Comparison of ENCODE assay signal across 16 cellular contexts in the genomic region with DNA sequence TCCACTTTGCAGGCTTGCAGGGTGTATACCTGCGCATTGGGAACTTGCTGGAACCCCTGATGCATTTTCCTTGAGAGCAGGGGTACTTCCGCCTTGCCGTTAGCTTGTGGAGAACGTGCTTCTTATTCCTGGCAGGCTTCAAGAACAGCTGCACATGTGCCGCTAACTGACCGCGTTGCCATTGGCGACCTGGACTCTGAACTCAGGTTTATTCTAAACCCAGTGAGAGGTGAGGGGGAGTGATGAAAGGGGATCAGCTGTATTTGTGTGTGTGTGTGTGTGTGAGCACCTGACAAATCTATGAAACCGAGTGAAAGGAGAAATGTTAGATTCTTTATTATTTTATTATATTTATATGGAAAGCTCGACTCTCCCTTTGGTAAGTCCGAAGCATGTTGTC.
"Had no signal": no experiment of that assay in that cellular context is flagged by ENCODE, and none has a peak within 500 bp of the region (broad histone marks: within the 10 kb centered on the region; RNA-seq: fewer than 3 reads in every experiment).

No MANE protein-coding gene starts in this region.

- DNase-seq: activated CD4-positive, alpha-beta T cell treated with anti-CD3 and anti-CD28 coated beads, Interleukin-2, amount 50 U/mL, for 4 hours; activated CD8-positive, alpha-beta memory T cell treated with anti-CD3 and anti-CD28 coated beads, Interleukin-2, amount 10 ng/mL, durations not matched to agents 7 days and 5 days; activated naive CD4-positive, alpha-beta T cell treated with anti-CD3 and anti-CD28 coated beads for 36 hours; activated T-cell treated with anti-CD3 and anti-CD28 coated beads, Interleukin-2, amount 50 U/mL, for 1 hour; erythroblast; left colon; naive B cell; sigmoid colon; stimulated activated CD4-positive, alpha-beta T cell treated with anti-CD3 and anti-CD28 coated beads, Interleukin-12 subunit alpha, Interleukin-12 subunit beta, amount 100 ng/mL, for 4 hours; stimulated activated CD4-positive, alpha-beta T cell treated with anti-CD3 and anti-CD28 coated beads, Interleukin-2, amount 100 ng/mL, for 24 hours; stomach; T-helper 9 cell; testis had no signal

- H3K27me3 ChIP-seq: ascending aorta, ovary, sigmoid colon, stomach, testis had no signal

- H3K4me3 ChIP-seq: ascending aorta, ovary, sigmoid colon, stomach, testis had no signal

- H3K27ac ChIP-seq: ascending aorta, ovary, sigmoid colon, stomach, testis had no signal

- H3K36me3 ChIP-seq: ascending aorta, ovary, sigmoid colon had no signal

- H3K4me1 ChIP-seq: ascending aorta, sigmoid colon, stomach, testis had no signal

- ATAC-seq: activated CD4-positive, CD25-positive, alpha-beta regulatory T cell treated with anti-CD3 and anti-CD28 coated beads, Interleukin-2, amount 50 U/mL, for 24 hours; activated CD8-positive, alpha-beta memory T cell treated with anti-CD3 and anti-CD28 coated beads, Interleukin-2, amount 10 ng/mL, durations not matched to agents 7 days and 5 days; left colon had no signal

- H3K9me3 ChIP-seq: ascending aorta, ovary, sigmoid colon, stomach, testis had no signal
